ENCODE assay signal across 8 cellular contexts in the genomic region with DNA sequence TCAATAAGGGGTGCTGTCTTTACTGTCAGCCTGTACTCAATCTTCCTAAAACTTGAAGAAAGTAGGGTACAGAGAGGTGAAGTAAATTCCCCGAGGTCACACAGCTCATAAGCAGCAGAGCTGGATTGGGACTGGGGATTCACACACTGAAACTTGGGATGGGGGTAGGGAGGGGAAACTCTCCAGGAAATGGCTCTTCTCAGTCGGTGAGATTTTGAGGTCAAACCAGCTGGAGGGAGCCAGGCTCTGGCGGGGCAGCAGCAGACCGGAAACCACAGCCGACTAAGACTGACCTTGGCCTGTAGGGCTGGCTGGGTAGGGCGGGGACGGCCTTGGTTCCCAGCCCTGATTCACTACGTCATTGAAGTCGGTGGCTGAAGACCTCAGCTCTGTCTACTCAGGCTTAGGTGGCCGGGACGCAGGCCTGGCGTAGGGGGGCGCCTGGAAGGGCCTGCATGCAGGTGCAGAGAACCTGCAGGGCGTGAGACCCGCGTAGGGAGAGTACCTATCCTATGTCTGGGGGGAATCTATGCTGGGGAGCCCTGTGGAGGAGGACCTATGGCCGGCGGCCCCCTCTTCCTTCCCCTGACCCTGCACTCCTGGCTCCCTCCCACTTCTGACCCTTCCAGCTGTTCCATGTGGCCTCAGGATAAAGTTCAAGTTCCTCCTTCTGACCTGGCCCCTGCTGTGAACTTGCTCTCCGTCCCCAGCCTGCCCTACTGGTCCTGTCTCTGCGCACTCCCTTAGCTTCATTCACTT. TPM values are rescaled to one million over a fixed set of nuclear protein-coding genes. Genes with fewer than 3 reads are reported as not detected.
DNase-seq lines count a peak whose midpoint lies in the region; ATAC-seq and TF ChIP-seq lines count a peak whose summit lies in the region.

No MANE protein-coding gene starts in this region.

- DNase-seq in ELF-1 (ENCODE audit: low read depth, low spot score): peak; percentile 70
- DNase-seq in GM23338 (ENCODE audit: low spot score): peak; percentile 89
- peak; percentile 68 for DNase-seq in NCI-H226
- peak; percentile 88 to 96 for DNase-seq in cardiac fibroblast (ENCODE audit: low read depth in 2 of 2)
- DNase-seq in kidney tubule cell (ENCODE audit: low spot score): peak; percentile 94
- DNase-seq in stimulated activated effector memory CD8-positive, alpha-beta T cell treated with anti-CD3 and anti-CD28 coated beads, Interleukin-12 subunit alpha, Interleukin-12 subunit beta, amount 100 ng/mL, for 72 hours (ENCODE audit: low spot score in 2 of 2): peak; percentile 29 to 62
- no peak for DNase-seq in NCI-H1105 treated with DMSO at 0.1 percent for 48 hours (lab: John Stamatoyannopoulos, UW)
- no peak for DNase-seq in DMS 273 treated with DMSO at 0.1 percent for 48 hours (lab: John Stamatoyannopoulos, UW)

- peak overlapping the region; percentile 55; the same call in 1 of the 2 replicates for H3K27ac ChIP-seq in GM23338 (ENCODE audit: low read depth)

- peak overlapping the region; percentile 1; the same call in 2 of the 3 replicates for H3K4me3 Mint-ChIP-seq in GM23338
- H3K4me3 Mint-ChIP-seq in stimulated activated effector memory CD8-positive, alpha-beta T cell treated with anti-CD3 and anti-CD28 coated beads, Interleukin-12 subunit alpha, Interleukin-12 subunit beta, amount 100 ng/mL, for 72 hours: peak overlapping the region; percentile 30

- H3K4me3 ChIP-seq in GM23338: no peak overlapping the region
- H3K4me3 ChIP-seq in cardiac fibroblast (replicated peaks in 1 of 2; ENCODE audit: low read depth in 2 of 2, low read length in 2 of 2): no peak overlapping the region

- peak overlapping the region; percentile 64; the same call in 1 of the 2 replicates for H3K4me2 ChIP-seq in GM23338

- no peaks in the 10 kb centered on the region for H4K20me1 ChIP-seq in GM23338 (replicated peaks; ENCODE audit: insufficient read depth)

- no peak for TF ChIP-seq CTCF in GM23338 (conservative IDR thresholded peaks at IDR 0.05; ENCODE audit: low read depth in 2 of 2)
- no peak for TF ChIP-seq CTCF in cardiac fibroblast (IDR thresholded peaks at IDR 0.05; ENCODE audit: low read depth, low read length)

- H3F3A ChIP-seq in GM23338 (replicated peaks; ENCODE audit: low read depth): no peaks in the 10 kb centered on the region

- H3K9me2 ChIP-seq in GM23338 (ENCODE audit: insufficient read depth): no peaks in the 10 kb centered on the region

- peaks cover 14% of the 10 kb centered on the region for H3K4me1 ChIP-seq in GM23338 (ENCODE audit: insufficient read depth)

- peaks cover 14% of the 10 kb centered on the region for H3K4me1 Mint-ChIP-seq in GM23338
- H3K4me1 Mint-ChIP-seq in stimulated activated effector memory CD8-positive, alpha-beta T cell treated with anti-CD3 and anti-CD28 coated beads, Interleukin-12 subunit alpha, Interleukin-12 subunit beta, amount 100 ng/mL, for 72 hours: peaks cover 15% of the 10 kb centered on the region

- peaks cover 16% of the 10 kb centered on the region for H3K27me3 Mint-ChIP-seq in GM23338 (ENCODE audit: insufficient read depth, low read depth, poor library complexity)

- H3K27ac Mint-ChIP-seq in GM23338: 0 out of 2 replicates have a peak overlapping the region, but pooled peaks have one; percentile 2
- peak overlapping the region; percentile 83 for H3K27ac Mint-ChIP-seq in stimulated activated effector memory CD8-positive, alpha-beta T cell treated with anti-CD3 and anti-CD28 coated beads, Interleukin-12 subunit alpha, Interleukin-12 subunit beta, amount 100 ng/mL, for 72 hours

- H3K9me3 Mint-ChIP-seq in GM23338: no peaks in the 10 kb centered on the region
- no peaks in the 10 kb centered on the region for H3K9me3 Mint-ChIP-seq in stimulated activated effector memory CD8-positive, alpha-beta T cell treated with anti-CD3 and anti-CD28 coated beads, Interleukin-12 subunit alpha, Interleukin-12 subunit beta, amount 100 ng/mL, for 72 hours

- peak; percentile 96 for ATAC-seq in GM23338
- ATAC-seq in stimulated activated effector memory CD8-positive, alpha-beta T cell treated with anti-CD3 and anti-CD28 coated beads, Interleukin-12 subunit alpha, Interleukin-12 subunit beta, amount 100 ng/mL, for 72 hours: peak; percentile 94

- H3K27me3 ChIP-seq in GM23338 (ENCODE audit: insufficient read depth): no peaks in the 10 kb centered on the region

- H3K36me3 ChIP-seq in GM23338 (ENCODE audit: insufficient read depth): no peaks in the 10 kb centered on the region

- no peaks in the 10 kb centered on the region; the same call in 2 of the 3 replicates for H3K36me3 Mint-ChIP-seq in GM23338 (ENCODE audit: low read depth)
- H3K36me3 Mint-ChIP-seq in stimulated activated effector memory CD8-positive, alpha-beta T cell treated with anti-CD3 and anti-CD28 coated beads, Interleukin-12 subunit alpha, Interleukin-12 subunit beta, amount 100 ng/mL, for 72 hours: no peaks in the 10 kb centered on the region

- H2AFZ ChIP-seq in GM23338: peak overlapping the region; percentile 95

- no peaks in the 10 kb centered on the region for H3K79me2 ChIP-seq in GM23338 (replicated peaks; ENCODE audit: insufficient read depth)

TF ChIP-seq in GM23338, 12 proteins besides CTCF, POLR2A, EP300 and RAD21:
- TF ChIP-seq STAT1 (IDR thresholded peaks at IDR 0.05; ENCODE audit: unreplicated experiment): no peak
- peak; percentile 64 for TF ChIP-seq CREB1 (CRISPR knock-in tag; IDR thresholded peaks at IDR 0.05; ENCODE audit: low read depth)
- no peak for TF ChIP-seq EZH2phosphoT487 (IDR thresholded peaks at IDR 0.05; ENCODE audit: unreplicated experiment)

RNA-seq across cellular contexts. Expression of gene SLC4A1, which starts 11.8 kb away (rescaled TPM):
- total RNA-seq in GM23338 (2014; rRNA removed; shearing (Covaris generic)): not detected in 2 replicates
- polyA plus RNA-seq in GM23338 (2016; fragmentation: Nextera tagmentation; extraction: Ambion mirVana): not detected in 2 replicates

RNA-seq across cellular contexts. Expression of gene RUNDC3A, which starts 28.6 kb away (rescaled TPM):
- 4.0 and 5.5 TPM in 2 replicates for total RNA-seq in GM23338 (2014; rRNA removed; shearing (Covaris generic))
- polyA plus RNA-seq in GM23338 (2016; fragmentation: Nextera tagmentation; extraction: Ambion mirVana): 3.7 and 6.3 TPM in 2 replicates

RNA-seq across cellular contexts. Expression of gene SLC25A39, which starts 44.9 kb away (rescaled TPM):
- total RNA-seq in GM23338 (2014; rRNA removed; shearing (Covaris generic)): 157 and 184 TPM in 2 replicates
- polyA plus RNA-seq in GM23338 (2016; fragmentation: Nextera tagmentation; extraction: Ambion mirVana): 202 and 215 TPM in 2 replicates

Comparison
In these comparisons a context has a peak if more than half of its experiments do, and no peak if none do; other contexts are left out.
1. DNase-seq: peak in ELF-1 (single experiment), GM23338 (single experiment), NCI-H226 (single experiment), cardiac fibroblast (2 of 2), kidney tubule cell (single experiment) and stimulated activated effector memory CD8-positive, alpha-beta T cell treated with anti-CD3 and anti-CD28 coated beads, Interleukin-12 subunit alpha, Interleukin-12 subunit beta, amount 100 ng/mL, for 72 hours (2 of 2); none in NCI-H1105 treated with DMSO at 0.1 percent for 48 hours (single experiment) and DMS 273 treated with DMSO at 0.1 percent for 48 hours (single experiment).